ENCODE assay signal across 37 cellular contexts in genomic region chr1:147895123-147895522, GRCh38. TPM values are rescaled to one million over a fixed set of nuclear protein-coding genes. Genes with fewer than 3 reads are reported as not detected.
"Had no signal": no experiment of that assay in that cellular context is flagged by ENCODE, and none has a peak within 500 bp of the region (broad histone marks: within the 10 kb centered on the region; RNA-seq: fewer than 3 reads in every experiment).

No MANE protein-coding gene starts in this region.

- ATAC-seq: activated CD8-positive, alpha-beta T cell treated with anti-CD3 and anti-CD28 coated beads, Interleukin-2, amount 10 ng/mL, durations not matched to agents 7 days and 5 days; activated naive CD4-positive, alpha-beta T cell treated with anti-CD3 and anti-CD28 coated beads, Interleukin-2, amount 50 U/mL, for 72 hours; activated naive CD8-positive, alpha-beta T cell treated with anti-CD3 and anti-CD28 coated beads, Interleukin-2, amount 50 U/mL, for 24 hours; Panc1; SK-N-SH treated with all-trans-retinoic acid at 6 μM for 48 hours; WTC11 had no signal

- H3K4me1 ChIP-seq: SJSA1 had no signal

- H3K4me3 Mint-ChIP-seq: activated CD8-positive, alpha-beta T cell treated with anti-CD3 and anti-CD28 coated beads, Interleukin-2, amount 10 ng/mL, durations not matched to agents 7 days and 5 days; activated naive CD8-positive, alpha-beta T cell treated with anti-CD3 and anti-CD28 coated beads, Interleukin-2, amount 50 U/mL, for 24 hours; activated T-cell treated with anti-CD3 and anti-CD28 coated beads, Interleukin-2, amount 50 U/mL, for 24 hours; activated T-helper 1 cell treated with anti-CD3 and anti-CD28 coated beads, Interleukin-12 subunit alpha, Interleukin-12 subunit beta, Interleukin-2, Interleukin-4 antibody, amounts not matched to agents 30 ng/mL and 10 ng/mL and 1 ng/mL, durations not matched to agents 14 hours and 24 hours and 36 hours; brain; T-helper 1 cell treated with Interleukin-12 subunit alpha and Interleukin-12 subunit beta and Interleukin-4 antibody, amounts not matched to agents 30 μg/mL and 1 μg/mL, for 36 hours; WTC11 had no signal

- DNase-seq: activated CD4-positive, alpha-beta T cell treated with anti-CD3 and anti-CD28 coated beads for 48 hours; activated CD4-positive, alpha-beta T cell treated with anti-CD3 and anti-CD28 coated beads, Interleukin-2, amount 50 U/mL, for 4 hours; activated CD4-positive, CD25-positive, alpha-beta regulatory T cell treated with anti-CD3 and anti-CD28 coated beads, Interleukin-2, amount 50 U/mL, for 72 hours; activated CD8-positive, alpha-beta memory T cell treated with anti-CD3 and anti-CD28 coated beads, Interleukin-2, amount 50 U/mL, for 48 hours; activated CD8-positive, alpha-beta T cell treated with anti-CD3 and anti-CD28 coated beads, Interleukin-2, amount 10 ng/mL, durations not matched to agents 7 days and 5 days; activated effector memory CD4-positive, alpha-beta T cell treated with anti-CD3 and anti-CD28 coated beads, Interleukin-2, amount 50 U/mL, for 16 hours; activated naive CD4-positive, alpha-beta T cell treated with Interleukin-2 at 50 U/mL for 16 hours; activated naive CD8-positive, alpha-beta T cell treated with anti-CD3 and anti-CD28 coated beads, Interleukin-2, amount 50 U/mL, for 24 hours; activated T-cell treated with anti-CD3 and anti-CD28 coated beads, Interleukin-2, amount 50 U/mL, for 24 hours; amniotic stem cell; cerebellar nuclear complex; IMR-90; Kasumi-1; KBM-7; MG63; MV-4-11; NCI-H1092 treated with DMSO at 0.1 percent for 48 hours; NCI-H1417 treated with DMSO at 0.1 percent for 48 hours; NCI-H1694; NCI-H2029; NCI-H2107; NCI-H345; NCI-H510A treated with DMSO at 0.1 percent for 48 hours; NCI-H774; RPMI8226; SHP77 had no signal

- H3K9me3 ChIP-seq: MG63, SJSA1 had no signal

- H3K27ac Mint-ChIP-seq: activated CD8-positive, alpha-beta T cell treated with anti-CD3 and anti-CD28 coated beads, Interleukin-2, amount 10 ng/mL, durations not matched to agents 7 days and 5 days; activated naive CD4-positive, alpha-beta T cell treated with anti-CD3 and anti-CD28 coated beads, Interleukin-2, amount 50 U/mL, for 72 hours; activated naive CD8-positive, alpha-beta T cell treated with anti-CD3 and anti-CD28 coated beads, Interleukin-2, amount 50 U/mL, for 24 hours; activated T-cell treated with anti-CD3 and anti-CD28 coated beads, Interleukin-2, amount 50 U/mL, for 24 hours; activated T-helper 1 cell treated with anti-CD3 and anti-CD28 coated beads, Interleukin-12 subunit alpha, Interleukin-12 subunit beta, Interleukin-2, Interleukin-4 antibody, amounts not matched to agents 30 ng/mL and 10 ng/mL and 1 ng/mL, durations not matched to agents 14 hours and 24 hours and 36 hours; brain; T-helper 1 cell treated with Interleukin-12 subunit alpha and Interleukin-12 subunit beta and Interleukin-4 antibody, amounts not matched to agents 30 μg/mL and 1 μg/mL, for 36 hours; WTC11 had no signal

- H3K9me3 Mint-ChIP-seq: activated naive CD4-positive, alpha-beta T cell treated with anti-CD3 and anti-CD28 coated beads, Interleukin-2, amount 50 U/mL, for 72 hours; activated naive CD8-positive, alpha-beta T cell treated with anti-CD3 and anti-CD28 coated beads, Interleukin-2, amount 50 U/mL, for 24 hours; activated T-cell treated with anti-CD3 and anti-CD28 coated beads, Interleukin-2, amount 50 U/mL, for 24 hours; activated T-helper 1 cell treated with anti-CD3 and anti-CD28 coated beads, Interleukin-12 subunit alpha, Interleukin-12 subunit beta, Interleukin-2, Interleukin-4 antibody, amounts not matched to agents 30 ng/mL and 10 ng/mL and 1 ng/mL, durations not matched to agents 14 hours and 24 hours and 36 hours; brain; T-helper 1 cell treated with Interleukin-12 subunit alpha and Interleukin-12 subunit beta and Interleukin-4 antibody, amounts not matched to agents 30 μg/mL and 1 μg/mL, for 36 hours; WTC11 had no signal

- H3K27me3 ChIP-seq: cardiac muscle cell, MG63 had no signal

- H3K36me3 ChIP-seq: cardiac muscle cell, MG63, SJSA1 had no signal

- H3K27me3 Mint-ChIP-seq: activated T-cell treated with anti-CD3 and anti-CD28 coated beads, Interleukin-2, amount 50 U/mL, for 24 hours had no signal

- H3K4me3 ChIP-seq: cardiac muscle cell, MG63, SJSA1 had no signal

- H3K27ac ChIP-seq: cardiac muscle cell, SJSA1 had no signal

- H3K36me3 Mint-ChIP-seq: activated naive CD4-positive, alpha-beta T cell treated with anti-CD3 and anti-CD28 coated beads, Interleukin-2, amount 50 U/mL, for 72 hours; brain; WTC11 had no signal

- H3K4me1 Mint-ChIP-seq: activated naive CD8-positive, alpha-beta T cell treated with anti-CD3 and anti-CD28 coated beads, Interleukin-2, amount 50 U/mL, for 24 hours had no signal

RNA-seq across cellular contexts. Expression of gene GJA8, which starts 7.5 kb away (rescaled TPM):
- total RNA-seq: activated CD8-positive, alpha-beta T cell treated with anti-CD3 and anti-CD28 coated beads, Interleukin-2, amount 10 ng/mL, durations not matched to agents 7 days and 5 days; activated naive CD4-positive, alpha-beta T cell treated with anti-CD3 and anti-CD28 coated beads, Interleukin-2, amount 50 U/mL, for 72 hours; activated T-helper 1 cell treated with anti-CD3 and anti-CD28 coated beads, Interleukin-12 subunit alpha, Interleukin-12 subunit beta, Interleukin-2, Interleukin-4 antibody, amounts not matched to agents 30 ng/mL and 10 ng/mL and 1 ng/mL, durations not matched to agents 14 hours and 24 hours and 36 hours; astrocyte; cardiac muscle cell; IMR-90; OCI-LY7; SJSA1; WTC11 had no signal
- polyA plus RNA-seq: cardiac muscle cell, IMR-90 had no signal
